27 cellular contexts compared by ENCODE assay signal in the genomic region with DNA sequence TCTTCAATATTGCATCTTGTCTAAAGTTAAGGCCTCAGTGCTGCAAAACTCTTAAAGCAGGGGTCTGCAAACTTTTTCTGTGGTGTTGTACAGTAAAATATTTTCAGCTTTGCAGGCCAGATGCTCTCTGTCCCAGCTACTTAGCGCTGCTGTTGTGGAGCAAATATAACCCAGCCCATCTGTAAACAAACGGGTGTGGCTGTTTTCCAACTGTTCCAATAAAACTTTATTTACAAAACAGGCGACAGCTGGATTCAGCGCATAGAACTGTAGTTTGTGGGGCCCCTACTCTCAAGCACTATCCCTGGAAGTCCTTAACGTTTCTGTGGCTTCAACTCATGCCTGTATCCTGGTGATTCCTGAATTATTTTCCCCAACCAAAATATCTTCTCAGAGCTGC.
DNase-seq lines count a peak whose midpoint lies in the region; ATAC-seq, FAIRE-seq and TF ChIP-seq lines count a peak whose summit lies in the region.
"Had no signal": no experiment of that assay in that cellular context is flagged by ENCODE, and none has a peak within 500 bp of the region (broad histone marks: within the 10 kb centered on the region; RNA-seq: fewer than 3 reads in every experiment).

No MANE protein-coding gene starts in this region.

- no peaks in the 10 kb centered on the region for H3K27me3 ChIP-seq in CD4-positive, CD25-positive, alpha-beta regulatory T cell (ENCODE audit: control insufficient read depth, insufficient read depth, low read length)
- no peaks in the 10 kb centered on the region for H3K27me3 ChIP-seq in naive thymus-derived CD4-positive, alpha-beta T cell (ENCODE audit: control insufficient read depth in 2 of 2, insufficient read depth in 2 of 2, low read length in 2 of 2)

- H3K27ac ChIP-seq in CD4-positive, CD25-positive, alpha-beta regulatory T cell (ENCODE audit: insufficient read depth, low read length, poor library complexity, severe bottlenecking), result peak overlapping the region; percentile 43
- H3K27ac ChIP-seq in naive thymus-derived CD4-positive, alpha-beta T cell (ENCODE audit: low read depth, low read length), result no peak overlapping the region
- H3K27ac ChIP-seq: GM23248, prostate gland had no signal

- H3K4me1 ChIP-seq in CD4-positive, CD25-positive, alpha-beta regulatory T cell (ENCODE audit: control insufficient read depth, insufficient read depth, low read length, poor library complexity, severe bottlenecking), result no peaks in the 10 kb centered on the region
- peaks cover 0 to 11% of the 10 kb centered on the region in 2 donors for H3K4me1 ChIP-seq in naive thymus-derived CD4-positive, alpha-beta T cell (ENCODE audit: control insufficient read depth in 2 of 2, insufficient read depth in 2 of 2, low read length in 2 of 2)
- H3K4me1 ChIP-seq: prostate gland had no signal

- FAIRE-seq in GM19239 (lab: Jason Lieb, UNC), result peak; percentile 26
- FAIRE-seq: HTR-8/SVneo, islet of Langerhans, RCC 7860 had no signal

- POLR2A ChIA-PET in WTC11 (lab: Charles Lee), result no interaction called here
- POLR2A ChIA-PET in naive thymus-derived CD4-positive, alpha-beta T cell (lab: Charles Lee), result interaction anchor here (0.9 kb wide), 1 partner anchor 34 kb away, joined by 3 read pairs; no protein-coding TSS in a partner anchor

- no peak overlapping the region for H3K4me3 Mint-ChIP-seq in CD4-positive, CD25-positive, alpha-beta regulatory T cell
- no peak overlapping the region for H3K4me3 Mint-ChIP-seq in WTC11
- peak overlapping the region in 2 of 10 donors; percentile 19 to 36 for H3K4me3 Mint-ChIP-seq in naive thymus-derived CD4-positive, alpha-beta T cell
- H3K4me3 Mint-ChIP-seq: brain had no signal

- peaks cover 49% of the 10 kb centered on the region for H3K36me3 Mint-ChIP-seq in CD4-positive, CD25-positive, alpha-beta regulatory T cell
- no peaks in the 10 kb centered on the region; the same call in 1 of the 2 replicates for H3K36me3 Mint-ChIP-seq in WTC11
- H3K36me3 Mint-ChIP-seq in naive thymus-derived CD4-positive, alpha-beta T cell, result peaks cover 16 to 59% (median 42%) of the 10 kb centered on the region in 5 donors

- H3K9me3 Mint-ChIP-seq in CD4-positive, CD25-positive, alpha-beta regulatory T cell, result peaks cover 0 to 3% (median 0%) of the 10 kb centered on the region in 7 donors
- peaks cover 4% of the 10 kb centered on the region; the same call in 1 of the 2 replicates for H3K9me3 Mint-ChIP-seq in WTC11
- peaks cover 0 to 18% (median 4%) of the 10 kb centered on the region in 11 donors for H3K9me3 Mint-ChIP-seq in naive thymus-derived CD4-positive, alpha-beta T cell

- ATAC-seq in CD4-positive, CD25-positive, alpha-beta regulatory T cell (ENCODE audit: low read depth in 2 of 2), result no peak
- ATAC-seq in WTC11, result no peak
- no peak for ATAC-seq in naive thymus-derived CD4-positive, alpha-beta T cell
- ATAC-seq: esophagus mucosa, sciatic nerve had no signal

- no peak for TF ChIP-seq CTCF in WTC11 (IDR thresholded peaks at IDR 0.05)

- H3K36me3 ChIP-seq in CD4-positive, CD25-positive, alpha-beta regulatory T cell (ENCODE audit: control insufficient read depth, insufficient read depth, low read length), result peaks cover 21% of the 10 kb centered on the region
- H3K36me3 ChIP-seq in naive thymus-derived CD4-positive, alpha-beta T cell (ENCODE audit: control insufficient read depth in 2 of 3, insufficient read depth in 3 of 3, low read length in 3 of 3), result peaks cover 0 to 16% (median 3%) of the 10 kb centered on the region in 3 experiments
- H3K36me3 ChIP-seq: prostate gland had no signal

- intact Hi-C loops in naive thymus-derived CD4-positive, alpha-beta T cell (cut with micrococcal nuclease), result loop anchor here in 1 of 2 donors (2.0 kb wide), 1 partner anchor 16 kb away; no protein-coding TSS in a partner anchor
- intact Hi-C loops in cardiac septum (cut with DNase I), result no loop called here

- H3K4me3 ChIP-seq in CD4-positive, CD25-positive, alpha-beta regulatory T cell (ENCODE audit: low read depth, low read length), result no peak overlapping the region
- no peak overlapping the region for H3K4me3 ChIP-seq in naive thymus-derived CD4-positive, alpha-beta T cell (ENCODE audit: low read length)
- H3K4me3 ChIP-seq: GM23248, prostate gland had no signal

- H3K4me1 Mint-ChIP-seq in CD4-positive, CD25-positive, alpha-beta regulatory T cell, result peaks cover 30 to 79% (median 60%) of the 10 kb centered on the region in 4 donors
- H3K4me1 Mint-ChIP-seq in WTC11, result peaks cover 51% of the 10 kb centered on the region
- H3K4me1 Mint-ChIP-seq in naive thymus-derived CD4-positive, alpha-beta T cell, result peaks cover 14 to 86% (median 81%) of the 10 kb centered on the region in 7 donors
- H3K4me1 Mint-ChIP-seq: brain had no signal

- DNase-seq in CD4-positive, CD25-positive, alpha-beta regulatory T cell, result no peak
- no peak for DNase-seq in GM19239 (ENCODE audit: insufficient read length, low spot score)
- no peak for DNase-seq in WTC11 (ENCODE audit: low spot score)
- DNase-seq in naive thymus-derived CD4-positive, alpha-beta T cell, result no peak
- no peak for DNase-seq in UCSD-AML1 (lab: John Stamatoyannopoulos, UW; ENCODE audit: unreplicated experiment)
- DNase-seq in NCI-H1694 treated with DMSO at 0.1 percent for 48 hours (lab: John Stamatoyannopoulos, UW), result no peak
- DNase-seq in cardiac septum (ENCODE audit: low spot score), result no peak
- DNase-seq: activated CD4-positive, alpha-beta T cell treated with anti-CD3 and anti-CD28 coated beads for 48 hours; activated T-cell treated with anti-CD3 and anti-CD28 coated beads, Interleukin-2, amount 50 U/mL, for 1 hour; C1 segment of cervical spinal cord; cerebellar nuclear complex; dermis blood vessel endothelial cell; DND-41; GM23248; KBM-7; NCI-H2081 treated with DMSO at 0.1 percent for 48 hours; NCI-H82; nucleus accumbens; SIG-M5; stimulated activated CD4-positive, alpha-beta T cell treated with anti-CD3 and anti-CD28 coated beads, Interleukin-4, amount 100 ng/mL, for 1 hour had no signal

- no peaks in the 10 kb centered on the region for H3K9me3 ChIP-seq in CD4-positive, CD25-positive, alpha-beta regulatory T cell (ENCODE audit: control insufficient read depth in 2 of 2, low read length in 2 of 2)
- no peaks in the 10 kb centered on the region for H3K9me3 ChIP-seq in naive thymus-derived CD4-positive, alpha-beta T cell (ENCODE audit: control insufficient read depth in 2 of 3, low read length in 3 of 3)
- H3K9me3 ChIP-seq: prostate gland had no signal

- no peaks in the 10 kb centered on the region for H3K27me3 Mint-ChIP-seq in CD4-positive, CD25-positive, alpha-beta regulatory T cell
- H3K27me3 Mint-ChIP-seq in WTC11 (ENCODE audit: low read depth), result no peaks in the 10 kb centered on the region
- peaks cover 0 to 14% (median 0%) of the 10 kb centered on the region in 5 donors for H3K27me3 Mint-ChIP-seq in naive thymus-derived CD4-positive, alpha-beta T cell

- CTCF ChIA-PET in WTC11 (lab: Charles Lee), result interaction anchor here (1.6 kb wide), 1 partner anchor 42 kb away, joined by 3 read pairs; no protein-coding TSS in a partner anchor
- CTCF ChIA-PET in naive thymus-derived CD4-positive, alpha-beta T cell (lab: Charles Lee), result no interaction called here

- peak overlapping the region in 2 of 3 donors; percentile 87 to 92 for H3K27ac Mint-ChIP-seq in CD4-positive, CD25-positive, alpha-beta regulatory T cell
- H3K27ac Mint-ChIP-seq in WTC11, result peak overlapping the region; percentile 18; the same call in 1 of the 2 replicates
- peak overlapping the region in 8 of 9 donors; percentile 49 to 91 (median 81) for H3K27ac Mint-ChIP-seq in naive thymus-derived CD4-positive, alpha-beta T cell
- H3K27ac Mint-ChIP-seq: brain had no signal

TF ChIP-seq in WTC11, 78 proteins besides CTCF, POLR2A, EP300 and RAD21 (continues in another document):
- TF ChIP-seq ERG (CRISPR knock-in tag; IDR thresholded peaks at IDR 0.05), result no peak
- no peak for TF ChIP-seq JAZF1 (CRISPR knock-in tag; IDR thresholded peaks at IDR 0.05)
- TF ChIP-seq CREB1 (CRISPR knock-in tag; IDR thresholded peaks at IDR 0.05), result no peak
- TF ChIP-seq E2F4 (CRISPR knock-in tag; IDR thresholded peaks at IDR 0.05; ENCODE audit: borderline replicate concordance, low read depth), result no peak
- TF ChIP-seq SP1 (CRISPR knock-in tag; conservative IDR thresholded peaks at IDR 0.05), result no peak
- TF ChIP-seq MYBL2 (CRISPR knock-in tag; IDR thresholded peaks at IDR 0.05), result no peak
- no peak for TF ChIP-seq ZNF425 (CRISPR knock-in tag; conservative IDR thresholded peaks at IDR 0.05)

Comparison
In these comparisons a context has a peak if more than half of its experiments do, and no peak if none do; other contexts are left out.
1. H3K27ac Mint-ChIP-seq: peak in every context shown above with its lines; median percentile 90 in CD4-positive, CD25-positive, alpha-beta regulatory T cell; 81 in naive thymus-derived CD4-positive, alpha-beta T cell; 18 in WTC11.